Comparison of ENCODE assay signal across 10 cellular contexts in genomic region chr15:91694131-91694828, GRCh38.
DNase-seq lines count a peak whose midpoint lies in the region; ATAC-seq, FAIRE-seq and TF ChIP-seq lines count a peak whose summit lies in the region.
"Had no signal": no experiment of that assay in that cellular context is flagged by ENCODE, and none has a peak within 500 bp of the region (broad histone marks: within the 10 kb centered on the region; RNA-seq: fewer than 3 reads in every experiment).

No MANE protein-coding gene starts in this region.

- peak overlapping the region; percentile 64 for H3K9ac ChIP-seq in keratinocyte (ENCODE audit: control insufficient read depth, extremely low read depth, insufficient read depth, low read length)
- peak overlapping the region; percentile 26 to 75 (median 39) for H3K9ac ChIP-seq in skeletal muscle tissue (ENCODE audit: low read depth in 1 of 3, low read length in 3 of 3)

- H2AFZ ChIP-seq in keratinocyte (ENCODE audit: control insufficient read depth, low read length): peak overlapping the region; percentile 95

- H3K36me3 ChIP-seq in keratinocyte (ENCODE audit: control insufficient read depth in 2 of 2, extremely low read depth in 1 of 2, insufficient read depth in 2 of 2, low read length in 2 of 2) (no peaks in the 10 kb centered on the region), skeletal muscle tissue (ENCODE audit: control insufficient read depth in 3 of 3, insufficient read depth in 3 of 3, low read length in 3 of 3) (no peaks in the 10 kb centered on the region)
- H3K36me3 ChIP-seq: SJSA1 had no signal

- H3K4me3 ChIP-seq in keratinocyte (ENCODE audit: control insufficient read depth in 2 of 3, extremely low read depth in 1 of 3, insufficient read depth in 2 of 3, low read depth in 1 of 3, low read length in 3 of 3) (peak overlapping the region in 2 of 3 experiments; percentile 53 to 65), skeletal muscle tissue (ENCODE audit: low read length in 3 of 3) (peak overlapping the region; percentile 42 to 62 (median 53))
- H3K4me3 ChIP-seq: SJSA1 had no signal

- H3K9me1 ChIP-seq in keratinocyte (ENCODE audit: control insufficient read depth, extremely low read depth, insufficient read depth, low read length): no peaks in the 10 kb centered on the region

- TF ChIP-seq CTCF in keratinocyte (optimal IDR thresholded peaks at IDR 0.05 in 1 of 3, IDR thresholded peaks at IDR 0.05 in 1 of 3, conservative IDR thresholded peaks at IDR 0.05 in 1 of 3; ENCODE audit: extremely low read depth in 1 of 3, insufficient read depth in 2 of 3, low read length in 3 of 3): no peak

- no peak for ATAC-seq in GM18907 (IDR thresholded peaks at IDR 0.05; ENCODE audit: unreplicated experiment)
- ATAC-seq in GM19395 (IDR thresholded peaks at IDR 0.05; ENCODE audit: unreplicated experiment): no peak

- H3K4me1 ChIP-seq in keratinocyte (ENCODE audit: control insufficient read depth, extremely low read depth, insufficient read depth, low read length): peaks cover 10% of the 10 kb centered on the region
- no peaks in the 10 kb centered on the region for H3K4me1 ChIP-seq in skeletal muscle tissue (ENCODE audit: control insufficient read depth in 3 of 3, insufficient read depth in 3 of 3, low read length in 3 of 3)
- H3K4me1 ChIP-seq: SJSA1 had no signal

- H3K27ac ChIP-seq in keratinocyte (ENCODE audit: control insufficient read depth, insufficient read depth, low read length) (peak overlapping the region; percentile 76), skeletal muscle tissue (ENCODE audit: low read depth, low read length) (peak overlapping the region; percentile 85)
- H3K27ac ChIP-seq: SJSA1 had no signal

- dilution Hi-C loops in keratinocyte (cut with MboI; ENCODE audit: extremely low pct_ligation_motif_present, low sequenced_read_pairs): no loop called here

- DNase-seq in EH (ENCODE audit: low read depth) (peak; percentile 53), astrocyte of the hippocampus (ENCODE audit: low read depth, low spot score) (peak; percentile 89), keratinocyte (ENCODE audit: low read depth, low spot score) (no peak), NOMO-1 treated with dmso at 0.1 percent for 144 hours (lab: John Stamatoyannopoulos, UW; ENCODE audit: unreplicated experiment) (no peak), NOMO-1 treated with DMSO at 0.1 percent for 48 hours (lab: John Stamatoyannopoulos, UW; ENCODE audit: unreplicated experiment) (no peak)
- DNase-seq: GDM1 had no signal

- H3K27me3 ChIP-seq in keratinocyte (ENCODE audit: control insufficient read depth, extremely low read depth, insufficient read depth, low read length) (no peaks in the 10 kb centered on the region), skeletal muscle tissue (ENCODE audit: control insufficient read depth in 3 of 3, insufficient read depth in 3 of 3, low read length in 3 of 3) (no peaks in the 10 kb centered on the region)
- H3K27me3 ChIP-seq: SJSA1 had no signal

- H3K9me3 ChIP-seq in keratinocyte (ENCODE audit: control insufficient read depth, low read depth, low read length) (no peaks in the 10 kb centered on the region), skeletal muscle tissue (ENCODE audit: control insufficient read depth in 3 of 3, low read length in 3 of 3) (no peaks in the 10 kb centered on the region)
- H3K9me3 ChIP-seq: SJSA1 had no signal

- H4K20me1 ChIP-seq in keratinocyte (ENCODE audit: control insufficient read depth, extremely low read depth, insufficient read depth, low read length): no peaks in the 10 kb centered on the region

- no peak for FAIRE-seq in keratinocyte (lab: Jason Lieb, UNC)

- H3K4me2 ChIP-seq in keratinocyte (ENCODE audit: control insufficient read depth, extremely low read depth, insufficient read depth, low read depth, low read length): peak overlapping the region; percentile 93

- H3K79me2 ChIP-seq in keratinocyte (ENCODE audit: control insufficient read depth, insufficient read depth, low read length): no peaks in the 10 kb centered on the region

Comparison
In these comparisons a context has a peak if more than half of its experiments do, and no peak if none do; other contexts are left out.
1. DNase-seq: peak in EH (single experiment) and astrocyte of the hippocampus (single experiment); none in keratinocyte (single experiment), NOMO-1 treated with dmso at 0.1 percent for 144 hours (single experiment) and NOMO-1 treated with DMSO at 0.1 percent for 48 hours (single experiment).